Comparison of ENCODE assay signal across 1 cellular context in the genomic region with DNA sequence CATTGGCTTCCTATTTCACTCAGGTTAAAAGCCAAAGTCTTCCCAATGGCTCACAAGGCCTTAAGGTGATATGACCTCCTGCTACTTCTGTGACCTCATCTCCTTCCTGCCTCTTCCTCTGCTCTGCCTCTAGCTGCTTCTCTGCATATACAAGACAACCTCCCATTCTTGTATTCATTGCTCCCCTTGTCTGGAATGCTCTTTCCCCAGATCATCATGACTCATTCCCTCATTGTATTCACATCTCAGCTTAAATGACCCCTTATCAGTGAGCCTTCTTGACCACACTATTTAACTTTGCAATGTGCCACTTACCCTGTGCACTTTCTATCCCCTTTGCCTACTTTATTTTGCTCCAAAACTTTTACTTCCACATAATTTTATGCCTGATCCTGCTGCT.
TF ChIP-seq lines count a peak whose summit lies in the region.

No MANE protein-coding gene starts in this region.

TF ChIP-seq in IMR-90, 13 proteins besides CTCF, POLR2A, EP300 and RAD21 (continued from another document):
- 0 out of 2 replicates have a peak, but pooled peaks have one; percentile 6 for TF ChIP-seq SMC3 (IDR thresholded peaks at IDR 0.05; ENCODE audit: low read depth, low read length)
